1 cellular context compared by ENCODE assay signal in the genomic region with DNA sequence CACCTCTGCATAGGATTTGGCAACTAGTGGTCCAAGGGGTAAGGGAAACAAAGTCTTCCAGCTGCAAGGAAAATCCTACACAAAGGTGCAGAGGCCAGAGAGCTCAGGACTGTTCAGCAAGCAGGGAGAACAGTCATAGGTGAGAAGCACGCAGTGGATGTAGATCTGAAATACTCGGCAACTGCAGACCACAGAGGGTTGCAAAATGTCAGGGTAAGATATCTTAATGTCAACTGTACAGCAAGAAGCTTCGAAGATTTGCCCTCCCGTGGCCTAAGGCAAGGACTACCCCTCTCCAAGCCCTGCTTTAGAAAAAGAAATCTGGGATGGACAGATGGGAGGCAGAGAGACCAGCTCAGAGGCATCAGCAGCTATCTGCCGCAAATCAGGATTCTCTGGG.
TF ChIP-seq lines count a peak whose summit lies in the region.

No MANE protein-coding gene starts in this region.

TF ChIP-seq in H1, 55 proteins besides CTCF, POLR2A, EP300 and RAD21 (continued from another document):
- no peak for TF ChIP-seq GTF2F1 (IDR thresholded peaks at IDR 0.05; ENCODE audit: borderline replicate concordance, low read depth, low read length)
- no peak for TF ChIP-seq TCF12 (IDR thresholded peaks at IDR 0.05; ENCODE audit: low read depth, low read length)
- TF ChIP-seq, protein P1, sequence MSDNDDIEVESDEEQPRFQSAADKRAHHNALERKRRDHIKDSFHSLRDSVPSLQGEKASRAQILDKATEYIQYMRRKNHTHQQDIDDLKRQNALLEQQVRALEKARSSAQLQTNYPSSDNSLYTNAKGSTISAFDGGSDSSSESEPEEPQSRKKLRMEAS (IDR thresholded peaks at IDR 0.05) = no peak
- TF ChIP-seq CTBP2 (IDR thresholded peaks at IDR 0.05; ENCODE audit: borderline replicate concordance, insufficient read depth, insufficient read length, low read length) = no peak
- no peak for TF ChIP-seq SP1 (IDR thresholded peaks at IDR 0.05; ENCODE audit: low read depth, low read length)
- TF ChIP-seq, protein P2, sequence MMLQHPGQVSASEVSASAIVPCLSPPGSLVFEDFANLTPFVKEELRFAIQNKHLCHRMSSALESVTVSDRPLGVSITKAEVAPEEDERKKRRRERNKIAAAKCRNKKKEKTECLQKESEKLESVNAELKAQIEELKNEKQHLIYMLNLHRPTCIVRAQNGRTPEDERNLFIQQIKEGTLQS (IDR thresholded peaks at IDR 0.05; ENCODE audit: insufficient read depth, low read depth, low read length) = no peak
- TF ChIP-seq EZH2 (IDR thresholded peaks at IDR 0.05; ENCODE audit: low read depth, low read length, severe bottlenecking) = no peak
- no peak for TF ChIP-seq BCL11A (IDR thresholded peaks at IDR 0.05; ENCODE audit: low read depth in 2 of 2, low read length in 2 of 2)
- TF ChIP-seq SIX5 (IDR thresholded peaks at IDR 0.05; ENCODE audit: low read depth, low read length) = no peak
- no peak for TF ChIP-seq YY1 (IDR thresholded peaks at IDR 0.05; ENCODE audit: low read depth, low read length)
- no peak for TF ChIP-seq KDM5A (IDR thresholded peaks at IDR 0.05; ENCODE audit: low read length)
- TF ChIP-seq CBX5 (IDR thresholded peaks at IDR 0.05; ENCODE audit: low read depth, low read length) = no peak
- no peak for TF ChIP-seq SRF (IDR thresholded peaks at IDR 0.05; ENCODE audit: low read depth, low read length)
- no peak for TF ChIP-seq JUND (IDR thresholded peaks at IDR 0.05; ENCODE audit: low read length)
- no peak for TF ChIP-seq NRF1 (IDR thresholded peaks at IDR 0.05; ENCODE audit: low read depth, low read length)
- TF ChIP-seq ZNF274 (IDR thresholded peaks at IDR 0.05; ENCODE audit: borderline replicate concordance, extremely low read depth, low read length) = no peak
- no peak for TF ChIP-seq BACH1 (IDR thresholded peaks at IDR 0.05; ENCODE audit: low read length)
